2 cellular contexts compared by ENCODE assay signal in genomic region chr22:19571207-19571795, GRCh38.
TF ChIP-seq lines count a peak whose summit lies in the region.

No MANE protein-coding gene starts in this region.

TF ChIP-seq in IMR-90, 13 proteins besides CTCF, POLR2A, EP300 and RAD21:
- TF ChIP-seq MAFK (IDR thresholded peaks at IDR 0.05; ENCODE audit: low read depth, low read length) = no peak
- no peak for TF ChIP-seq MAZ (IDR thresholded peaks at IDR 0.05; ENCODE audit: borderline replicate concordance, low read depth, low read length)
- no peak for TF ChIP-seq RFX5 (IDR thresholded peaks at IDR 0.05; ENCODE audit: low read depth, low read length)
- no peak for TF ChIP-seq CEBPB (IDR thresholded peaks at IDR 0.05; ENCODE audit: low read depth, low read length)
- no peak for TF ChIP-seq CHD1 (IDR thresholded peaks at IDR 0.05; ENCODE audit: low read depth, low read length)
- TF ChIP-seq FOS (IDR thresholded peaks at IDR 0.05; ENCODE audit: low read depth, low read length) = peak; percentile 24; the same call in 1 of the 2 replicates
- TF ChIP-seq ELK1 (IDR thresholded peaks at IDR 0.05; ENCODE audit: borderline replicate concordance, low read depth, low read length) = no peak
- TF ChIP-seq SMC3 (IDR thresholded peaks at IDR 0.05; ENCODE audit: low read depth, low read length) = no peak
- no peak for TF ChIP-seq MXI1 (IDR thresholded peaks at IDR 0.05; ENCODE audit: borderline replicate concordance, low read depth, low read length)
- no peak for TF ChIP-seq RCOR1 (IDR thresholded peaks at IDR 0.05; ENCODE audit: insufficient replicate concordance, low read length)
- peak; percentile 29; the same call in 1 of the 2 replicates for TF ChIP-seq BHLHE40 (IDR thresholded peaks at IDR 0.05; ENCODE audit: low read depth, low read length)
- TF ChIP-seq, protein P1, sequence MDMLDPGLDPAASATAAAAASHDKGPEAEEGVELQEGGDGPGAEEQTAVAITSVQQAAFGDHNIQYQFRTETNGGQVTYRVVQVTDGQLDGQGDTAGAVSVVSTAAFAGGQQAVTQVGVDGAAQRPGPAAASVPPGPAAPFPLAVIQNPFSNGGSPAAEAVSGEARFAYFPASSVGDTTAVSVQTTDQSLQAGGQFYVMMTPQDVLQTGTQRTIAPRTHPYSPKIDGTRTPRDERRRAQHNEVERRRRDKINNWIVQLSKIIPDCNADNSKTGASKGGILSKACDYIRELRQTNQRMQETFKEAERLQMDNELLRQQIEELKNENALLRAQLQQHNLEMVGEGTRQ (IDR thresholded peaks at IDR 0.05; ENCODE audit: low read depth, low read length) = peak; percentile 81
- no peak for TF ChIP-seq NFE2L2 (IDR thresholded peaks at IDR 0.05; ENCODE audit: low read depth, low read length)

TF ChIP-seq in SK-N-SH, 30 proteins besides CTCF, POLR2A, EP300 and RAD21:
- TF ChIP-seq MEF2A (IDR thresholded peaks at IDR 0.05; ENCODE audit: borderline replicate concordance, low read depth) (no peak), FOSL2 (IDR thresholded peaks at IDR 0.05; ENCODE audit: borderline replicate concordance, low read depth) (peak; percentile 24; the same call in 1 of the 2 replicates), JUND (IDR thresholded peaks at IDR 0.05) (peak; percentile 29), IRF3 (IDR thresholded peaks at IDR 0.05; ENCODE audit: low read depth, low read length) (no peak), FOXM1 (IDR thresholded peaks at IDR 0.05; ENCODE audit: low read depth) (no peak), SIN3A (IDR thresholded peaks at IDR 0.05; ENCODE audit: borderline replicate concordance, low read depth, low read length) (no peak), USF1 (IDR thresholded peaks at IDR 0.05; ENCODE audit: borderline replicate concordance, low read depth) (peak; percentile 67; the same call in 1 of the 2 replicates), MXI1 (IDR thresholded peaks at IDR 0.05; ENCODE audit: low read depth, low read length) (no peak)
